ENCODE assay signal across 25 cellular contexts in genomic region chr18:33532978-33533377, GRCh38. TPM values are rescaled to one million over a fixed set of nuclear protein-coding genes. Genes with fewer than 3 reads are reported as not detected.
"Had no signal": no experiment of that assay in that cellular context is flagged by ENCODE, and none has a peak within 500 bp of the region (broad histone marks: within the 10 kb centered on the region; RNA-seq: fewer than 3 reads in every experiment).

No MANE protein-coding gene starts in this region.

- H3K36me3 ChIP-seq: gastroesophageal sphincter, heart left ventricle, neural progenitor cell, prostate gland, right atrium auricular region, suprapubic skin had no signal

- H3K27me3 ChIP-seq: heart left ventricle, neural progenitor cell, right atrium auricular region, suprapubic skin had no signal

- H3K27ac ChIP-seq: dorsolateral prefrontal cortex, epithelial cell of prostate, gastroesophageal sphincter, heart left ventricle, neural progenitor cell, prostate gland, right atrium auricular region, skin epidermis, suprapubic skin had no signal

- H3K4me3 ChIP-seq: dorsolateral prefrontal cortex, gastroesophageal sphincter, heart left ventricle, lung, neural progenitor cell, prostate gland, right atrium auricular region, skin epidermis, suprapubic skin had no signal

- H3K4me2 ChIP-seq: neural progenitor cell had no signal

- FAIRE-seq: islet of Langerhans had no signal

- ATAC-seq: esophagus mucosa; gastroesophageal sphincter; heart left ventricle; left cardiac atrium; left ventricle myocardium superior; naive thymus-derived CD4-positive, alpha-beta T cell; stimulated activated naive CD8-positive, alpha-beta T cell treated with anti-CD3 and anti-CD28 coated beads, Interleukin-15, amount 100 ng/mL, for 72 hours had no signal

- H2AFZ ChIP-seq: neural progenitor cell had no signal

- H3K9me3 ChIP-seq: prostate gland, right atrium auricular region, suprapubic skin had no signal

- H3K9ac ChIP-seq: neural progenitor cell had no signal

- DNase-seq: dorsolateral prefrontal cortex; effector CD8-positive, alpha-beta T cell; endodermal cell; foreskin fibroblast; heart left ventricle; hippocampal formation; left cardiac atrium; left ventricle myocardium superior; naive thymus-derived CD4-positive, alpha-beta T cell; stimulated activated CD4-positive, alpha-beta T cell treated with anti-CD3 and anti-CD28 coated beads, Interleukin-12 subunit alpha, Interleukin-12 subunit beta, amount 100 ng/mL, for 4 hours; stimulated activated CD4-positive, alpha-beta T cell treated with anti-CD3 and anti-CD28 coated beads, Interleukin-1b, Interleukin-23, amount 100 ng/mL, for 48 hours; stimulated activated CD4-positive, alpha-beta T cell treated with anti-CD3 and anti-CD28 coated beads, Interleukin-4, amount 100 ng/mL, for 1 hour; stimulated activated CD8-positive, alpha-beta memory T cell treated with anti-CD3 and anti-CD28 coated beads, Interleukin-4, amount 100 ng/mL, for 48 hours; stimulated activated naive CD4-positive, alpha-beta T cell; stimulated activated naive CD8-positive, alpha-beta T cell treated with anti-CD3 and anti-CD28 coated beads, Interleukin-15, amount 100 ng/mL, for 72 hours had no signal

- H3K4me1 ChIP-seq: gastroesophageal sphincter, heart left ventricle, prostate gland, right atrium auricular region, suprapubic skin had no signal

RNA-seq across cellular contexts. Expression of gene ASXL3, which starts 45.0 kb away (rescaled TPM):
- total RNA-seq: naive thymus-derived CD4-positive, alpha-beta T cell had no signal
- polyA plus RNA-seq: naive thymus-derived CD4-positive, alpha-beta T cell had no signal
